9 cellular contexts compared by ENCODE assay signal in the genomic region with DNA sequence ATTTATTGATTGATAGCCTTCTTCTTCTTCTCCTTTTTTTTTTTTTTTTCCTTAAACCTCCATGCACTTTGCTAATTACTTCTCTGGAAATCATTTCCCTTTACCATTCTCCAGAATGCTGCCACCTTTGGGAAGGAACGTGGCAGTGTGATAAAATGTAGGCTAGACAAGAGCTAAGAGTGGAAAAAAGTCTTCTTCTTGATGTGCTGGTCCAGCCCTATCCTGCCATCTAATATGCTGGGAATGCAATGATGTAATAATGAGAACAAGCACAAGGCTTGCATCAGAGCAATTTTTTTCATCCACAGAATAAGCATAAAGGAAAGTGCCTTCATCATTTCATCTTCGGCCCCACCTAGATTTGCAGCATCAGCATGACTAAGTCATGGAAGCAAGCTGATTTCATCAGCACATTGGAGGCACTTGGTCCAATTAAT.
DNase-seq lines count a peak whose midpoint lies in the region; ATAC-seq, FAIRE-seq and TF ChIP-seq lines count a peak whose summit lies in the region.
"Had no signal": no experiment of that assay in that cellular context is flagged by ENCODE, and none has a peak within 500 bp of the region (broad histone marks: within the 10 kb centered on the region; RNA-seq: fewer than 3 reads in every experiment).

No MANE protein-coding gene starts in this region.

- no CpG with 5 or more reads among the region's 2 CpGs for WGBS in H9 (ENCODE audit: extremely low coverage, insufficient read length, low lambda C conversion rate)
- 51 to 56% (median 51%) methylated on average over 2 of the region's 2 CpGs for WGBS in small intestine, 3 donors
- 53 to 69% (median 67%) methylated on average over 2 of the region's 2 CpGs for WGBS in spleen, 5 donors

- no peak overlapping the region for H4K91ac ChIP-seq in H9 (ENCODE audit: insufficient read length, low read depth, low read length)

- no peak overlapping the region for H4K5ac ChIP-seq in H9 (ENCODE audit: insufficient read length, low read depth, low read length)

- no peaks in the 10 kb centered on the region for H4K20me1 ChIP-seq in H9 (ENCODE audit: control insufficient read depth, insufficient read depth, insufficient read length)

- no peak overlapping the region for H2BK5ac ChIP-seq in H9 (ENCODE audit: insufficient read length, low read length)

- H2BK12ac ChIP-seq in H9 (ENCODE audit: insufficient read length, low read depth, low read length), result no peak overlapping the region

- H2BK120ac ChIP-seq in H9 (ENCODE audit: low read depth, low read length, poor library complexity, severe bottlenecking), result no peak overlapping the region

- intact Hi-C loops in spleen (cut with DNase I; ENCODE audit: low total_unique reads) (loop anchor here (10.0 kb wide), 1 partner anchor 112 kb away; no protein-coding TSS in a partner anchor), head of caudate nucleus (cut with DNase I) (no loop called here)

- no peak for TF ChIP-seq POLR2A in spleen (IDR thresholded peaks at IDR 0.05)

- no peak for FAIRE-seq in small intestine (lab: Jason Lieb, UNC)

- H3K9me3 Mint-ChIP-seq in H9, result no peaks in the 10 kb centered on the region
- H3K9me3 Mint-ChIP-seq: naive B cell had no signal

- no peaks in the 10 kb centered on the region for H3K9me3 ChIP-seq in H9 (ENCODE audit: control insufficient read depth, low read depth, low read length)
- H3K9me3 ChIP-seq in small intestine (ENCODE audit: control insufficient read depth, low read depth), result no peaks in the 10 kb centered on the region
- no peaks in the 10 kb centered on the region for H3K9me3 ChIP-seq in spleen

- H3K36me3 Mint-ChIP-seq in H9 (ENCODE audit: insufficient read depth in 1 of 3, low read depth in 3 of 3), result no peaks in the 10 kb centered on the region
- H3K36me3 Mint-ChIP-seq: naive B cell had no signal

- no peak overlapping the region for H2BK15ac ChIP-seq in H9 (ENCODE audit: low read depth, low read length)

- no peak overlapping the region for H3T11ph ChIP-seq in H9 (ENCODE audit: low read length)

- no peaks in the 10 kb centered on the region for H3K23me2 ChIP-seq in H9 (ENCODE audit: insufficient read length, low read depth, low read length, poor library complexity, severe bottlenecking)

- H3K9ac ChIP-seq in H9 (ENCODE audit: extremely low read depth, insufficient read length, low read length), result no peak overlapping the region

- peaks cover 25% of the 10 kb centered on the region for H3K27me3 Mint-ChIP-seq in H9 (ENCODE audit: low read depth)

- H3K79me1 ChIP-seq in H9 (ENCODE audit: insufficient read depth, low read depth, low read length, poor library complexity, severe bottlenecking), result no peaks in the 10 kb centered on the region

- ATAC-seq in SK-N-SH treated with all-trans-retinoic acid at 6 μM for 48 hours (peak; percentile 34), HG03520 (IDR thresholded peaks at IDR 0.05; ENCODE audit: unreplicated experiment) (no peak)

- H3K4me3 ChIP-seq in fibroblast of pulmonary artery (replicated peaks; ENCODE audit: low read depth, low read length), result no peak overlapping the region
- H3K4me3 ChIP-seq in small intestine (ENCODE audit: low read depth in 1 of 2, low read length in 2 of 2), result no peak overlapping the region
- no peak overlapping the region for H3K4me3 ChIP-seq in spleen

- H3K36me3 ChIP-seq in small intestine (ENCODE audit: control insufficient read depth in 2 of 2, insufficient read depth in 2 of 2, low read length in 2 of 2), result no peaks in the 10 kb centered on the region
- H3K36me3 ChIP-seq in spleen, result no peaks in the 10 kb centered on the region

- no peak overlapping the region for H3K18ac ChIP-seq in H9 (ENCODE audit: insufficient read length, low read depth, low read length)

- no peak overlapping the region for H3K14ac ChIP-seq in H9 (ENCODE audit: insufficient read depth, low read length)

- no peaks in the 10 kb centered on the region for H3K79me2 ChIP-seq in H9 (ENCODE audit: insufficient read depth, low read length)

- no peak overlapping the region for H4K8ac ChIP-seq in H9 (replicated peaks; ENCODE audit: insufficient read length, low read depth, low read length)

- no peak overlapping the region for H3K4me2 ChIP-seq in H9 (ENCODE audit: insufficient read depth, insufficient read length, low read length)

- H2BK20ac ChIP-seq in H9 (ENCODE audit: low read depth, low read length, poor library complexity, severe bottlenecking), result no peak overlapping the region

- DNase-seq in H9 (no peak), fibroblast of pulmonary artery (ENCODE audit: low read depth) (peak; percentile 93), small intestine (peak; percentile 42), spleen (no peak), head of caudate nucleus (no peak)
- DNase-seq: activated CD4-positive, alpha-beta T cell treated with anti-CD3 and anti-CD28 coated beads, Interleukin-2, amount 50 U/mL, for 1 hour; naive B cell had no signal

- H3K27me3 ChIP-seq in H9 (ENCODE audit: insufficient read depth, low read length) (no peaks in the 10 kb centered on the region), small intestine (ENCODE audit: control insufficient read depth in 2 of 2, insufficient read depth in 2 of 2, low read length in 2 of 2) (no peaks in the 10 kb centered on the region), spleen (replicated peaks in 1 of 7) (peaks cover 0 to 6% (median 0%) of the 10 kb centered on the region in 7 donors)

- H3K4ac ChIP-seq in H9 (ENCODE audit: low read depth, low read length), result no peak overlapping the region

- H3K4me1 ChIP-seq in H9 (ENCODE audit: insufficient read depth, low read length), result peaks cover 4% of the 10 kb centered on the region; the same call in 1 of the 2 replicates
- no peaks in the 10 kb centered on the region for H3K4me1 ChIP-seq in small intestine (ENCODE audit: control insufficient read depth in 2 of 2, insufficient read depth in 1 of 2, low read depth in 1 of 2, low read length in 1 of 2)
- peaks cover 0 to 22% (median 6%) of the 10 kb centered on the region in 6 donors for H3K4me1 ChIP-seq in spleen

- H3K23ac ChIP-seq in H9 (ENCODE audit: insufficient read length, low read depth, low read length), result no peak overlapping the region

- H3K4me3 Mint-ChIP-seq in H9, result no peak overlapping the region
- H3K4me3 Mint-ChIP-seq: naive B cell had no signal

- no peak overlapping the region for H3K56ac ChIP-seq in H9 (ENCODE audit: insufficient read length, low read depth, low read length)

- H3K27ac ChIP-seq in H9 (ENCODE audit: insufficient read length, low read depth, low read length) (no peak overlapping the region), small intestine (ENCODE audit: low read depth in 1 of 2, low read length in 1 of 2) (no peak overlapping the region), spleen (no peak overlapping the region)

- no peak overlapping the region for H2AK5ac ChIP-seq in H9 (ENCODE audit: insufficient read length, low read length)

- H2AFZ ChIP-seq in H9 (ENCODE audit: low read length), result no peak overlapping the region

- no peak overlapping the region for H3K27ac Mint-ChIP-seq in H9

- TF ChIP-seq CTCF in H9 (conservative IDR thresholded peaks at IDR 0.05) (peak; percentile 64), fibroblast of pulmonary artery (IDR thresholded peaks at IDR 0.05; ENCODE audit: low read length, missing control alignments) (peak; percentile 57), spleen (IDR thresholded peaks at IDR 0.05 in 8 of 11, conservative IDR thresholded peaks at IDR 0.05 in 3 of 11) (no peak)

- H3K4me1 Mint-ChIP-seq in H9, result peaks cover 27 to 47% of the 10 kb centered on the region in 2 experiments
- H3K4me1 Mint-ChIP-seq: naive B cell had no signal

TF ChIP-seq in SK-N-SH treated with all-trans-retinoic acid at 6 μM for 48 hours, 23 proteins besides CTCF, POLR2A, EP300 and RAD21:
- TF ChIP-seq PPARA (CRISPR knock-in tag; IDR thresholded peaks at IDR 0.05; ENCODE audit: borderline replicate concordance), result no peak
- TF ChIP-seq, protein P1, sequence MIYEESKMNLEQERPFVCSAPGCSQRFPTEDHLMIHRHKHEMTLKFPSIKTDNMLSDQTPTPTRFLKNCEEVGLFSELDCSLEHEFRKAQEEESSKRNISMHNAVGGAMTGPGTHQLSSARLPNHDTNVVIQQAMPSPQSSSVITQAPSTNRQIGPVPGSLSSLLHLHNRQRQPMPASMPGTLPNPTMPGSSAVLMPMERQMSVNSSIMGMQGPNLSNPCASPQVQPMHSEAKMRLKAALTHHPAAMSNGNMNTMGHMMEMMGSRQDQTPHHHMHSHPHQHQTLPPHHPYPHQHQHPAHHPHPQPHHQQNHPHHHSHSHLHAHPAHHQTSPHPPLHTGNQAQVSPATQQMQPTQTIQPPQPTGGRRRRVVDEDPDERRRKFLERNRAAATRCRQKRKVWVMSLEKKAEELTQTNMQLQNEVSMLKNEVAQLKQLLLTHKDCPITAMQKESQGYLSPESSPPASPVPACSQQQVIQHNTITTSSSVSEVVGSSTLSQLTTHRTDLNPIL (CRISPR knock-in tag; IDR thresholded peaks at IDR 0.05; ENCODE audit: low read depth), result 0 out of 2 replicates have a peak, but pooled peaks have one; percentile 37
TF ChIP-seq in SK-N-SH treated with all-trans-retinoic acid at 6 μM for 48 hours: peak in this region for 1.

Comparison
In these comparisons a context has a peak if more than half of its experiments do, and no peak if none do; other contexts are left out.
1. DNase-seq: peak in fibroblast of pulmonary artery (single experiment) and small intestine (single experiment); none in H9 (single experiment), spleen (single experiment) and head of caudate nucleus (0 of 42).
2. CTCF ChIP-seq: peak in H9 (single experiment) and fibroblast of pulmonary artery (single experiment); none in spleen (0 of 11).